33 cellular contexts compared by ENCODE assay signal in the genomic region with DNA sequence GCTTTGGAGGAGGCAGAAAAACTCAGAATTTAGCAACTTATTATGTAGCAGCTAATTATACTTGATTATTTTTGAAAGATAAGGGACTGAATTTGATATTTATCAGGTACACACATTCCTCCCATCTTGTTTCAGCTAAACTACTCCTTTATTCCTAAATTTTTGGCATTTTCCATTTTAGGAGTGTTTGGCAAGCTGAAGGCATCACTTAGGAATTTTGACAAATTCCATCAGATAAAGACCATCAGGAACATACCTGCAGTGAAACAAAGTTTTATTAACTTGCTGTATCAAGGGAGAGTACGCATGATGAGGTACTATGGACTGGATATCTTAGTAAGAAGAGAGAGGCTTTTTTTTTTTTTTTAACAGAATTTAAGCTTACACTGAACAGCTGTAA.
"Had no signal": no experiment of that assay in that cellular context is flagged by ENCODE, and none has a peak within 500 bp of the region (broad histone marks: within the 10 kb centered on the region; RNA-seq: fewer than 3 reads in every experiment).

No MANE protein-coding gene starts in this region.

- H3K4me2 ChIP-seq: KMS-11 had no signal

- H3K36me3 ChIP-seq: MG63 had no signal

- H3K27me3 ChIP-seq: MG63 had no signal

- H3K9ac ChIP-seq: KMS-11 had no signal

- H3K4me3 ChIP-seq: MG63 had no signal

- DNase-seq: Karpas-422, Kasumi-1, MG63, MM.1S, MV-4-11, NCI-H1048, NCI-H1092, NCI-H1092 treated with DMSO at 0.1 percent for 48 hours, NCI-H1105, NCI-H1105 treated with DMSO at 0.1 percent for 48 hours, NCI-H1417 treated with DMSO at 0.1 percent for 48 hours, NCI-H1436, NCI-H1436 treated with DMSO at 0.1 percent for 48 hours, NCI-H146, NCI-H1694, NCI-H1694 treated with DMSO at 0.1 percent for 48 hours, NCI-H187, NCI-H187 treated with DMSO at 0.1 percent for 48 hours, NCI-H1930, NCI-H2029, NCI-H2029 treated with DMSO at 0.1 percent for 48 hours, NCI-H2081, NCI-H2081 treated with DMSO at 0.1 percent for 48 hours, NCI-H2107, NCI-H2171, NCI-H2171 treated with DMSO at 0.1 percent for 48 hours, NCI-H2227 treated with DMSO at 0.1 percent for 48 hours, NCI-H345, NCI-H446, NCI-H446 treated with DMSO at 0.1 percent for 48 hours, NCI-H510A, NCI-H510A treated with DMSO at 0.1 percent for 48 hours had no signal

- H3K9me3 ChIP-seq: MG63 had no signal

- H3K27ac ChIP-seq: KMS-11 had no signal
